In genomic region chr18:7877609-7878008, GRCh38 we compare ENCODE assay signal across 18 cellular contexts.
DNase-seq lines count a peak whose midpoint lies in the region; ATAC-seq and TF ChIP-seq lines count a peak whose summit lies in the region.
"Had no signal": no experiment of that assay in that cellular context is flagged by ENCODE, and none has a peak within 500 bp of the region (broad histone marks: within the 10 kb centered on the region; RNA-seq: fewer than 3 reads in every experiment).

No MANE protein-coding gene starts in this region.

- intact Hi-C loops in left ventricle myocardium superior (cut with micrococcal nuclease) (no loop called here), psoas muscle (cut with DNase I) (no loop called here), posterior cingulate gyrus (cut with DNase I) (no loop called here), CD14-positive monocyte (cut with micrococcal nuclease) (no loop called here)

- H3K36me3 Mint-ChIP-seq in CD14-positive monocyte = no peaks in the 10 kb centered on the region
- H3K36me3 Mint-ChIP-seq: naive thymus-derived CD8-positive, alpha-beta T cell had no signal

- H3K4me1 ChIP-seq in RWPE2 (ENCODE audit: insufficient read depth, poor library complexity, severe bottlenecking) = peaks cover 28% of the 10 kb centered on the region
- H3K4me1 ChIP-seq in psoas muscle = peaks cover 38% of the 10 kb centered on the region

- TF ChIP-seq CTCF in RWPE2 (IDR thresholded peaks at IDR 0.05; ENCODE audit: poor library complexity, severe bottlenecking) (peak; percentile 14), psoas muscle (IDR thresholded peaks at IDR 0.05) (no peak), CD14-positive monocyte (IDR thresholded peaks at IDR 0.05) (no peak)

- WGBS in psoas muscle, 3 donors = 20 to 51% (median 23%) methylated on average over 1 of the region's 1 CpG

- peaks cover 0 to 3% (median 0%) of the 10 kb centered on the region in 7 donors for H3K9me3 Mint-ChIP-seq in CD14-positive monocyte
- H3K9me3 Mint-ChIP-seq: activated T-cell treated with anti-CD3 and anti-CD28 coated beads, Interleukin-2, amount 50 U/mL, for 24 hours had no signal

- H3K27me3 ChIP-seq in RWPE2 (ENCODE audit: insufficient read depth, poor library complexity, severe bottlenecking) (no peaks in the 10 kb centered on the region), psoas muscle (ENCODE audit: insufficient read depth in 3 of 3, low read length in 2 of 3) (no peaks in the 10 kb centered on the region)

- no peaks in the 10 kb centered on the region for H3K4me1 Mint-ChIP-seq in CD14-positive monocyte
- H3K4me1 Mint-ChIP-seq: naive thymus-derived CD8-positive, alpha-beta T cell had no signal

- no peak overlapping the region for H3K4me3 Mint-ChIP-seq in CD14-positive monocyte
- H3K4me3 Mint-ChIP-seq: activated T-cell treated with anti-CD3 and anti-CD28 coated beads, Interleukin-2, amount 50 U/mL, for 24 hours; naive thymus-derived CD8-positive, alpha-beta T cell had no signal

- ATAC-seq in RWPE2 (ENCODE audit: low read depth) (peak; percentile 72), left ventricle myocardium superior (peak; percentile 56), psoas muscle (peak; percentile 59 to 88 (median 73))
- ATAC-seq: naive thymus-derived CD8-positive, alpha-beta T cell had no signal

- no peak overlapping the region for H3K4me3 ChIP-seq in RWPE2 (ENCODE audit: severe bottlenecking)
- H3K4me3 ChIP-seq in psoas muscle = no peak overlapping the region

- H3K27me3 Mint-ChIP-seq in CD14-positive monocyte (ENCODE audit: low read depth in 3 of 3) = peaks cover 0 to 9% (median 0%) of the 10 kb centered on the region in 3 donors
- H3K27me3 Mint-ChIP-seq: activated T-cell treated with anti-CD3 and anti-CD28 coated beads, Interleukin-2, amount 50 U/mL, for 24 hours; naive thymus-derived CD8-positive, alpha-beta T cell had no signal

- H3K9me3 ChIP-seq in RWPE2 (ENCODE audit: severe bottlenecking) = no peaks in the 10 kb centered on the region
- H3K9me3 ChIP-seq in psoas muscle = no peaks in the 10 kb centered on the region
- H3K9me3 ChIP-seq: SK-N-SH had no signal

- H3K36me3 ChIP-seq in RWPE2 (ENCODE audit: low read depth) (no peaks in the 10 kb centered on the region), psoas muscle (ENCODE audit: insufficient read depth in 1 of 2, low read depth in 1 of 2) (no peaks in the 10 kb centered on the region)

- DNase-seq in EH (ENCODE audit: low read depth) (peak; percentile 2), RWPE2 (ENCODE audit: low spot score) (no peak), left ventricle myocardium superior (no peak), psoas muscle (no peak), NCI-H774 (lab: John Stamatoyannopoulos, UW) (no peak), posterior cingulate gyrus (no peak), CD14-positive monocyte (ENCODE audit: low spot score) (no peak)
- DNase-seq: activated T-cell treated with anti-CD3 and anti-CD28 coated beads, Interleukin-2, amount 50 U/mL, for 24 hours; central memory CD4-positive, alpha-beta T cell; effector memory CD4-positive, alpha-beta T cell; GOT3; Kasumi-1; naive thymus-derived CD8-positive, alpha-beta T cell; NCI-H1694 treated with DMSO at 0.1 percent for 48 hours; NCI-H510A treated with DMSO at 0.1 percent for 48 hours; retina; SK-N-SH; stimulated activated CD4-positive, alpha-beta T cell treated with anti-CD3 and anti-CD28 coated beads, Interleukin-2, amount 100 ng/mL, for 24 hours had no signal

- H3K27ac ChIP-seq in RWPE2 (ENCODE audit: poor library complexity, severe bottlenecking) (peak overlapping the region; percentile 48), psoas muscle (peak overlapping the region; percentile 24)

- H3K27ac Mint-ChIP-seq in CD14-positive monocyte = no peak overlapping the region
- H3K27ac Mint-ChIP-seq: activated T-cell treated with anti-CD3 and anti-CD28 coated beads, Interleukin-2, amount 50 U/mL, for 24 hours; naive thymus-derived CD8-positive, alpha-beta T cell had no signal
